ENCODE assay signal across 1 cellular context in genomic region chr16:3149630-3150345, GRCh38.
TF ChIP-seq lines count a peak whose summit lies in the region.

No MANE protein-coding gene starts in this region.

TF ChIP-seq in K562, 482 proteins besides CTCF, POLR2A, EP300 and RAD21 (continued from another document and continues in another):
- no peak for TF ChIP-seq ARID3A (IDR thresholded peaks at IDR 0.05; ENCODE audit: borderline replicate concordance, low read depth, low read length)
- TF ChIP-seq PRDM10 (IDR thresholded peaks at IDR 0.05; ENCODE audit: partially characterized antibody), result peak; percentile 45
- peak; percentile 37 for TF ChIP-seq TAL1 (IDR thresholded peaks at IDR 0.05)
- TF ChIP-seq ZBTB1 (CRISPR knock-in tag; IDR thresholded peaks at IDR 0.05; ENCODE audit: borderline replicate concordance, low read depth), result no peak
- TF ChIP-seq HMGN3 (IDR thresholded peaks at IDR 0.05; ENCODE audit: borderline replicate concordance, extremely low read depth, insufficient read length, low read depth, low read length), result peak; percentile 47
- no peak for TF ChIP-seq SLC30A9 (CRISPR knock-in tag; IDR thresholded peaks at IDR 0.05)
- TF ChIP-seq ZNF407 (IDR thresholded peaks at IDR 0.05; ENCODE audit: low read depth), result no peak
- TF ChIP-seq MITF (IDR thresholded peaks at IDR 0.05), result no peak
- TF ChIP-seq ZNF224 (CRISPR knock-in tag; IDR thresholded peaks at IDR 0.05), result 0 out of 2 replicates have a peak, but pooled peaks have one; percentile 12
- TF ChIP-seq GABPA (tag; conservative IDR thresholded peaks at IDR 0.05; ENCODE audit: low read depth), result no peak; the same call in 1 of the 2 replicates
- TF ChIP-seq HDAC2 (IDR thresholded peaks at IDR 0.05), result 0 out of 2 replicates have a peak, but pooled peaks have one; percentile 43
- TF ChIP-seq ZNF384 (IDR thresholded peaks at IDR 0.05; ENCODE audit: low read depth, low read length), result peak; percentile 37; the same call in 1 of the 2 replicates
- peak; percentile 11; the same call in 1 of the 2 replicates for TF ChIP-seq ZNF143 (CRISPR knock-in tag; IDR thresholded peaks at IDR 0.05)
- TF ChIP-seq ZNF778 (CRISPR knock-in tag; IDR thresholded peaks at IDR 0.05), result no peak
- TF ChIP-seq KLF10 (CRISPR knock-in tag; IDR thresholded peaks at IDR 0.05), result no peak
- no peak for TF ChIP-seq ZKSCAN3 (CRISPR knock-in tag; IDR thresholded peaks at IDR 0.05)
- no peak for TF ChIP-seq ZFPM2 (CRISPR knock-in tag; IDR thresholded peaks at IDR 0.05)
- TF ChIP-seq KAT2B (IDR thresholded peaks at IDR 0.05; ENCODE audit: low read depth, low read length), result no peak
- TF ChIP-seq KAT7 (CRISPR knock-in tag; IDR thresholded peaks at IDR 0.05; ENCODE audit: borderline replicate concordance), result peak; percentile 5; the same call in 1 of the 2 replicates
- no peak for TF ChIP-seq EHMT2 (IDR thresholded peaks at IDR 0.05)
- TF ChIP-seq HCFC1 (IDR thresholded peaks at IDR 0.05; ENCODE audit: low read depth, low read length), result no peak
- no peak for TF ChIP-seq SUPT5H (IDR thresholded peaks at IDR 0.05)
- no peak for TF ChIP-seq CBX3 (IDR thresholded peaks at IDR 0.05; ENCODE audit: borderline replicate concordance in 1 of 2, low read length in 2 of 2)
- TF ChIP-seq DIDO1 (tag; IDR thresholded peaks at IDR 0.05; ENCODE audit: low read depth), result 0 out of 2 replicates have a peak, but pooled peaks have one; percentile 28
- no peak for TF ChIP-seq PHF21A (IDR thresholded peaks at IDR 0.05; ENCODE audit: borderline replicate concordance, low read depth)
- peak; percentile 56; the same call in 1 of the 2 replicates for TF ChIP-seq MTA3 (IDR thresholded peaks at IDR 0.05; ENCODE audit: borderline replicate concordance)
- TF ChIP-seq RBM17 (IDR thresholded peaks at IDR 0.05; ENCODE audit: borderline replicate concordance, low read depth, low read length), result no peak
- TF ChIP-seq ZNF695 (CRISPR knock-in tag; IDR thresholded peaks at IDR 0.05), result no peak
- TF ChIP-seq MAFF (IDR thresholded peaks at IDR 0.05; ENCODE audit: low read length), result no peak
- no peak for TF ChIP-seq ILK (tag; IDR thresholded peaks at IDR 0.05; ENCODE audit: borderline replicate concordance, low read depth)
- TF ChIP-seq JUND (IDR thresholded peaks at IDR 0.05; ENCODE audit: borderline replicate concordance, low read depth, low read length), result peak; percentile 14; the same call in 1 of the 2 replicates
- no peak; the same call in 2 of the 3 replicates for TF ChIP-seq JUND (tag; IDR thresholded peaks at IDR 0.05; ENCODE audit: borderline replicate concordance, low read depth, low read length)
- no peak for TF ChIP-seq FOXJ3 (CRISPR knock-in tag; IDR thresholded peaks at IDR 0.05)
- peak; percentile 65 for TF ChIP-seq CXXC5 (CRISPR knock-in tag; IDR thresholded peaks at IDR 0.05)
- TF ChIP-seq ZBTB34 (CRISPR knock-in tag; IDR thresholded peaks at IDR 0.05), result no peak
- no peak for TF ChIP-seq PCBP2 (IDR thresholded peaks at IDR 0.05; ENCODE audit: low read depth, low read length, poor library complexity, severe bottlenecking)
- no peak for TF ChIP-seq TFE3 (CRISPR knock-in tag; IDR thresholded peaks at IDR 0.05)
- no peak for TF ChIP-seq SMARCE1 (IDR thresholded peaks at IDR 0.05)
- peak in 1 of 2 experiments; percentile 83; a peak in 1 of 4 replicates for TF ChIP-seq ZNF639 (CRISPR knock-in tag; conservative IDR thresholded peaks at IDR 0.05 in 1 of 2, IDR thresholded peaks at IDR 0.05 in 1 of 2)
